1 cellular context compared by ENCODE assay signal in the genomic region with DNA sequence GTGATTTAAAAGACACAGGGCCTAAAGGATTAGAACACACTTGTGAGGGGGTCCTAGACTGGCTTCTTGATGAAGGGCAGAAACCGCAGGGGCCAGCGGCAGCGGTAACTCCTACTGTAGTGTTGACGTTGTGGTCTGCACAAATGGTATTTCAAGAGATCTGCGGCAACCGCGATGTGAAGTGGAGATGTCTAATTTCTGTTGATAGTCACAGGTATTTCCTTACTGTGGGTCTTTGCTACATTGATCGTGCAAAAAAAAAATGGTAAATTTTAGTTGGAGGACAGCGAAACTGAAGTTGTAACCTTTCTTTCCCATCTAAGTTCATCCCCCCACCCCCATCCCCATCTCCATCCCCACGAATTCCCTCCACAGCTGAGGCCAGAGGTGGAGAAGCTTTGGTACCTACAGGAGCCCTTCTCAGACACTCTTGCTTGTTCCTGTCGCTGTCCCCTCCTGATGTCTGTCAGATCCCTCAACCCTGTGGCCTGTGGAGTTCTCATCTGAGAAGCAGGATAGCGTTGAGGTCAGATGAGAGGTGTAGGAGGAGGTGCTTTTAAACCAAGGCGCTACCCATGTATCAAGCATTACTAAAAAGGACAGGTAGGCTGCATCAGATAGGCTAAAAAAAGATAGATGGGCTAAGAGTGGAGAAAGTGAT.
TF ChIP-seq lines count a peak whose summit lies in the region.

No MANE protein-coding gene starts in this region.

TF ChIP-seq in K562, 482 proteins besides CTCF, POLR2A, EP300 and RAD21 (continued from another document):
- TF ChIP-seq MLX (CRISPR knock-in tag; conservative IDR thresholded peaks at IDR 0.05): no peak
- no peak for TF ChIP-seq SETDB1 (IDR thresholded peaks at IDR 0.05; ENCODE audit: low read length)
- TF ChIP-seq EHMT2 (IDR thresholded peaks at IDR 0.05): peak; percentile 83; the same call in 1 of the 2 replicates
- 0 out of 2 replicates have a peak, but pooled peaks have one; percentile 40 for TF ChIP-seq ZNF766 (CRISPR knock-in tag; conservative IDR thresholded peaks at IDR 0.05)
- no peak for TF ChIP-seq GTF2E2 (tag; IDR thresholded peaks at IDR 0.05)
- no peak for TF ChIP-seq ZNF717 (CRISPR knock-in tag; IDR thresholded peaks at IDR 0.05)
- 0 out of 4 replicates have a peak, but pooled peaks of 1 of the 2 experiments have one; percentile 37 for TF ChIP-seq RCOR1 (IDR thresholded peaks at IDR 0.05; ENCODE audit: borderline replicate concordance in 1 of 2, low read depth in 2 of 2, low read length in 2 of 2)
- TF ChIP-seq CBFB (CRISPR knock-in tag; IDR thresholded peaks at IDR 0.05): no peak
- no peak for TF ChIP-seq MTA2 (IDR thresholded peaks at IDR 0.05; ENCODE audit: low read depth)
- no peak for TF ChIP-seq FOXK1 (CRISPR knock-in tag; IDR thresholded peaks at IDR 0.05; ENCODE audit: borderline replicate concordance)
- TF ChIP-seq CHD2 (IDR thresholded peaks at IDR 0.05; ENCODE audit: low read depth, low read length): no peak
- TF ChIP-seq, protein P1, sequence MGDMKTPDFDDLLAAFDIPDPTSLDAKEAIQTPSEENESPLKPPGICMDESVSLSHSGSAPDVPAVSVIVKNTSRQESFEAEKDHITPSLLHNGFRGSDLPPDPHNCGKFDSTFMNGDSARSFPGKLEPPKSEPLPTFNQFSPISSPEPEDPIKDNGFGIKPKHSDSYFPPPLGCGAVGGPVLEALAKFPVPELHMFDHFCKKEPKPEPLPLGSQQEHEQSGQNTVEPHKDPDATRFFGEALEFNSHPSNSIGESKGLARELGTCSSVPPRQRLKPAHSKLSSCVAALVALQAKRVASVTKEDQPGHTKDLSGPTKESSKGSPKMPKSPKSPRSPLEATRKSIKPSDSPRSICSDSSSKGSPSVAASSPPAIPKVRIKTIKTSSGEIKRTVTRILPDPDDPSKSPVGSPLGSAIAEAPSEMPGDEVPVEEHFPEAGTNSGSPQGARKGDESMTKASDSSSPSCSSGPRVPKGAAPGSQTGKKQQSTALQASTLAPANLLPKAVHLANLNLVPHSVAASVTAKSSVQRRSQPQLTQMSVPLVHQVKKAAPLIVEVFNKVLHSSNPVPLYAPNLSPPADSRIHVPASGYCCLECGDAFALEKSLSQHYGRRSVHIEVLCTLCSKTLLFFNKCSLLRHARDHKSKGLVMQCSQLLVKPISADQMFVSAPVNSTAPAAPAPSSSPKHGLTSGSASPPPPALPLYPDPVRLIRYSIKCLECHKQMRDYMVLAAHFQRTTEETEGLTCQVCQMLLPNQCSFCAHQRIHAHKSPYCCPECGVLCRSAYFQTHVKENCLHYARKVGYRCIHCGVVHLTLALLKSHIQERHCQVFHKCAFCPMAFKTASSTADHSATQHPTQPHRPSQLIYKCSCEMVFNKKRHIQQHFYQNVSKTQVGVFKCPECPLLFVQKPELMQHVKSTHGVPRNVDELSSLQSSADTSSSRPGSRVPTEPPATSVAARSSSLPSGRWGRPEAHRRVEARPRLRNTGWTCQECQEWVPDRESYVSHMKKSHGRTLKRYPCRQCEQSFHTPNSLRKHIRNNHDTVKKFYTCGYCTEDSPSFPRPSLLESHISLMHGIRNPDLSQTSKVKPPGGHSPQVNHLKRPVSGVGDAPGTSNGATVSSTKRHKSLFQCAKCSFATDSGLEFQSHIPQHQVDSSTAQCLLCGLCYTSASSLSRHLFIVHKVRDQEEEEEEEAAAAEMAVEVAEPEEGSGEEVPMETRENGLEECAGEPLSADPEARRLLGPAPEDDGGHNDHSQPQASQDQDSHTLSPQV (IDR thresholded peaks at IDR 0.05): no peak
- TF ChIP-seq POLR3G (IDR thresholded peaks at IDR 0.05; ENCODE audit: extremely low read depth, insufficient read length, insufficient replicate concordance): no peak
- TF ChIP-seq, protein P2, sequence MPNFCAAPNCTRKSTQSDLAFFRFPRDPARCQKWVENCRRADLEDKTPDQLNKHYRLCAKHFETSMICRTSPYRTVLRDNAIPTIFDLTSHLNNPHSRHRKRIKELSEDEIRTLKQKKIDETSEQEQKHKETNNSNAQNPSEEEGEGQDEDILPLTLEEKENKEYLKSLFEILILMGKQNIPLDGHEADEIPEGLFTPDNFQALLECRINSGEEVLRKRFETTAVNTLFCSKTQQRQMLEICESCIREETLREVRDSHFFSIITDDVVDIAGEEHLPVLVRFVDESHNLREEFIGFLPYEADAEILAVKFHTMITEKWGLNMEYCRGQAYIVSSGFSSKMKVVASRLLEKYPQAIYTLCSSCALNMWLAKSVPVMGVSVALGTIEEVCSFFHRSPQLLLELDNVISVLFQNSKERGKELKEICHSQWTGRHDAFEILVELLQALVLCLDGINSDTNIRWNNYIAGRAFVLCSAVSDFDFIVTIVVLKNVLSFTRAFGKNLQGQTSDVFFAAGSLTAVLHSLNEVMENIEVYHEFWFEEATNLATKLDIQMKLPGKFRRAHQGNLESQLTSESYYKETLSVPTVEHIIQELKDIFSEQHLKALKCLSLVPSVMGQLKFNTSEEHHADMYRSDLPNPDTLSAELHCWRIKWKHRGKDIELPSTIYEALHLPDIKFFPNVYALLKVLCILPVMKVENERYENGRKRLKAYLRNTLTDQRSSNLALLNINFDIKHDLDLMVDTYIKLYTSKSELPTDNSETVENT (CRISPR knock-in tag; IDR thresholded peaks at IDR 0.05): no peak
- no peak for TF ChIP-seq CSDE1 (IDR thresholded peaks at IDR 0.05)
